Comparison of ENCODE assay signal across 8 cellular contexts in the genomic region with DNA sequence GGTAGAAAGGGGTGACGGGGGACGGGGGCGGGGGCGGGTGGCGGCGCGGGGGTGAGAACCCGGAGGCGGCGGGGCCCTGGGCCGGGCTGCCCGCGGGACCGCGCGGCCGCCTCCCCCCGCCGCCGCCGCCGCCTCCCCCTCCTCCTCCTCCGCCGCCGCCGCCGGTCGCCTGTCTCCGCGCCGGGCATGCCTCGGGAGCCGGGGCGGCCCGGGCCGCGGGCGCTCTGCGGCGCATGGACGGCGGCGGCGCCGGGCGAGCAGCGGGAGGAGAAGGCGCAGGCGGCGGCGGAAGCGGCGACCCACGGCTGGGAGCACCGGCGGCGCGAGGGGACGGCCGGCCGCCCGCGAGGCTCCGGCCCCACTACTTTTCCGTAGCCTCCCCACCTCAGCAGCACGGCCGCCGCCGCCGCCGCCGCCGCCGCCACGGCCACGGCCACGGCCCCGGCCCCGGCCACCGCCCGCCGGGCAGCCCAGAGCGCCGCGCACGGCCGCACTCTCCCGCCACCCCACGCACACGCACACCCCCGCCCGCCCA. TPM values are rescaled to one million over a fixed set of nuclear protein-coding genes. Genes with fewer than 3 reads are reported as not detected.
DNase-seq lines count a peak whose midpoint lies in the region; ATAC-seq and TF ChIP-seq lines count a peak whose summit lies in the region.

Gene NPAS3 (plus strand): TSS at position 161 of the 535 bp plus-strand sequence.

- H3K36me3 ChIP-seq in CD8-positive, alpha-beta memory T cell (ENCODE audit: insufficient read depth, low read length), result no peaks in the 10 kb centered on the region
- no peaks in the 10 kb centered on the region for H3K36me3 ChIP-seq in HEK293 (ENCODE audit: control insufficient read depth in 2 of 2, insufficient read depth in 1 of 2, low read length in 2 of 2)
- H3K36me3 ChIP-seq in iPS DF 6.9 (ENCODE audit: control insufficient read depth, insufficient read depth, low read length), result no peaks in the 10 kb centered on the region
- no peaks in the 10 kb centered on the region for H3K36me3 ChIP-seq in skeletal muscle tissue (ENCODE audit: control insufficient read depth in 3 of 3, insufficient read depth in 3 of 3, low read length in 3 of 3)

- peak within 1 kb of the TSS; percentile 24 to 84 (median 75) for H3K4me3 Mint-ChIP-seq in CD8-positive, alpha-beta memory T cell
- H3K4me3 Mint-ChIP-seq in activated naive CD8-positive, alpha-beta T cell treated with anti-CD3 and anti-CD28 coated beads, Interleukin-2, amount 50 U/mL, for 24 hours, result peak within 1 kb of the TSS; percentile 75

- H3K4me1 ChIP-seq in CD8-positive, alpha-beta memory T cell (ENCODE audit: insufficient read depth, low read length), result peaks cover 4% of the 10 kb centered on the region
- peaks cover 23% of the 10 kb centered on the region for H3K4me1 ChIP-seq in HEK293 (ENCODE audit: control insufficient read depth, insufficient read depth, low read length)
- H3K4me1 ChIP-seq in iPS DF 6.9 (ENCODE audit: control insufficient read depth, insufficient read depth, low read length), result peaks cover 3% of the 10 kb centered on the region; the same call in 1 of the 2 replicates
- H3K4me1 ChIP-seq in skeletal muscle tissue (ENCODE audit: control insufficient read depth in 3 of 3, insufficient read depth in 3 of 3, low read length in 3 of 3), result peaks cover 6 to 24% (median 13%) of the 10 kb centered on the region in 3 donors

- H3K9me3 Mint-ChIP-seq in CD8-positive, alpha-beta memory T cell, result peaks cover 0 to 10% (median 5%) of the 10 kb centered on the region in 5 donors
- no peaks in the 10 kb centered on the region for H3K9me3 Mint-ChIP-seq in activated naive CD8-positive, alpha-beta T cell treated with anti-CD3 and anti-CD28 coated beads, Interleukin-2, amount 50 U/mL, for 24 hours

- H3K27ac ChIP-seq in CD8-positive, alpha-beta memory T cell (ENCODE audit: low read depth, low read length), result no peak within 1 kb of the TSS
- H3K27ac ChIP-seq in HEK293 (ENCODE audit: extremely low read depth, low read depth, low read length) (peak within 1 kb of the TSS; percentile 90), iPS DF 6.9 (ENCODE audit: low read length) (no peak within 1 kb of the TSS), skeletal muscle tissue (ENCODE audit: low read depth, low read length) (peak within 1 kb of the TSS; percentile 56)

- peaks cover 3% of the 10 kb centered on the region for H3K27me3 ChIP-seq in CD8-positive, alpha-beta memory T cell (ENCODE audit: insufficient read depth, low read length, poor library complexity, severe bottlenecking)
- H3K27me3 ChIP-seq in iPS DF 6.9 (ENCODE audit: control insufficient read depth, insufficient read depth, low read length) (peaks cover 24% of the 10 kb centered on the region), skeletal muscle tissue (ENCODE audit: control insufficient read depth in 3 of 3, insufficient read depth in 3 of 3, low read length in 3 of 3) (peaks cover 0 to 27% (median 18%) of the 10 kb centered on the region in 3 donors)

- POLR2A ChIA-PET in CD8-positive, alpha-beta memory T cell (lab: Charles Lee), result no interaction called here
- POLR2A ChIA-PET in HEK293 (lab: Yijun Ruan, JAX), result interaction anchor here (1.0 kb wide), 1 partner anchor 862 kb away, joined by 3 read pairs; the partner anchor contains the start of gene ARHGAP5

- peak within 1 kb of the TSS; percentile 43 to 68 (median 62) for H3K9ac ChIP-seq in skeletal muscle tissue (ENCODE audit: low read depth in 1 of 3, low read length in 3 of 3)

- WGBS in iPS DF 6.9 (ENCODE audit: insufficient coverage, insufficient read length), result no CpG with 5 or more reads among the region's 92 CpGs

- no peak for DNase-seq in CD8-positive, alpha-beta memory T cell
- DNase-seq in activated naive CD8-positive, alpha-beta T cell treated with anti-CD3 and anti-CD28 coated beads, Interleukin-2, amount 50 U/mL, for 24 hours, result no peak
- no peak for DNase-seq in iPS DF 6.9 (ENCODE audit: low read depth, low spot score)
- no peak for DNase-seq in G401 (ENCODE audit: low spot score)
- no peak for DNase-seq in OCI-M2 (lab: John Stamatoyannopoulos, UW; ENCODE audit: unreplicated experiment)

- CTCF ChIA-PET in CD8-positive, alpha-beta memory T cell (lab: Charles Lee), result no interaction called here
- CTCF ChIA-PET in HEK293 (lab: Yijun Ruan, JAX), result interaction anchor here (0.7 to 1.1 kb wide), 2 partner anchors 119 to 384 kb away, joined by 5 read pairs; no protein-coding TSS in a partner anchor

- H3K4me3 ChIP-seq in CD8-positive, alpha-beta memory T cell (ENCODE audit: low read length), result no peak within 1 kb of the TSS
- H3K4me3 ChIP-seq in HEK293 (ENCODE audit: low read depth, low read length) (peak within 1 kb of the TSS; percentile 65), iPS DF 6.9 (ENCODE audit: low read length) (peak within 1 kb of the TSS; percentile 47; the same call in 1 of the 2 replicates), skeletal muscle tissue (ENCODE audit: low read length in 3 of 3) (peak within 1 kb of the TSS; percentile 61 to 75 (median 61))

- H3K27ac Mint-ChIP-seq in CD8-positive, alpha-beta memory T cell, result peak within 1 kb of the TSS in 1 of 8 donors; percentile 17
- no peak within 1 kb of the TSS for H3K27ac Mint-ChIP-seq in activated naive CD8-positive, alpha-beta T cell treated with anti-CD3 and anti-CD28 coated beads, Interleukin-2, amount 50 U/mL, for 24 hours

- H3K36me3 Mint-ChIP-seq in CD8-positive, alpha-beta memory T cell, result no peaks in the 10 kb centered on the region
- H3K36me3 Mint-ChIP-seq in activated naive CD8-positive, alpha-beta T cell treated with anti-CD3 and anti-CD28 coated beads, Interleukin-2, amount 50 U/mL, for 24 hours (ENCODE audit: low read depth), result no peaks in the 10 kb centered on the region

- ATAC-seq in activated naive CD8-positive, alpha-beta T cell treated with anti-CD3 and anti-CD28 coated beads, Interleukin-2, amount 50 U/mL, for 24 hours, result no peak
- ATAC-seq in GM21825 (IDR thresholded peaks at IDR 0.05; ENCODE audit: unreplicated experiment), result no peak

- no peaks in the 10 kb centered on the region for H3K9me3 ChIP-seq in CD8-positive, alpha-beta memory T cell (ENCODE audit: low read length)
- H3K9me3 ChIP-seq in HEK293 (ENCODE audit: control insufficient read depth, insufficient read depth, low read depth, low read length), result no peaks in the 10 kb centered on the region
- no peaks in the 10 kb centered on the region for H3K9me3 ChIP-seq in iPS DF 6.9 (ENCODE audit: control insufficient read depth, insufficient read depth, low read length)
- no peaks in the 10 kb centered on the region for H3K9me3 ChIP-seq in skeletal muscle tissue (ENCODE audit: control insufficient read depth in 3 of 3, low read length in 3 of 3)

- in situ Hi-C loops in G401 (cut with HindIII; ENCODE audit: low sequenced_read_pairs), result no loop called here

- H3K4me1 Mint-ChIP-seq in CD8-positive, alpha-beta memory T cell, result peaks cover 8 to 12% (median 9%) of the 10 kb centered on the region in 3 donors
- H3K4me1 Mint-ChIP-seq in activated naive CD8-positive, alpha-beta T cell treated with anti-CD3 and anti-CD28 coated beads, Interleukin-2, amount 50 U/mL, for 24 hours, result peaks cover 7% of the 10 kb centered on the region

- no peak for TF ChIP-seq CTCF in HEK293 (tag by site-specific recombination; IDR thresholded peaks at IDR 0.05)

- H3K27me3 Mint-ChIP-seq in CD8-positive, alpha-beta memory T cell, result peaks cover 37 to 63% of the 10 kb centered on the region in 2 donors
- peaks cover 77% of the 10 kb centered on the region for H3K27me3 Mint-ChIP-seq in activated naive CD8-positive, alpha-beta T cell treated with anti-CD3 and anti-CD28 coated beads, Interleukin-2, amount 50 U/mL, for 24 hours

TF ChIP-seq in HEK293, 187 proteins besides CTCF, POLR2A, EP300 and RAD21:
- no peak for TF ChIP-seq ZNF433 (tag by site-specific recombination; IDR thresholded peaks at IDR 0.05; ENCODE audit: low read depth)
- TF ChIP-seq WT1 (tag by site-specific recombination; IDR thresholded peaks at IDR 0.05), result no peak
- TF ChIP-seq TRIM28 (IDR thresholded peaks at IDR 0.05; ENCODE audit: borderline replicate concordance, low read length), result no peak
- TF ChIP-seq ZNF585B (tag by site-specific recombination; IDR thresholded peaks at IDR 0.05), result no peak
- TF ChIP-seq ZNF670 (tag by site-specific recombination; IDR thresholded peaks at IDR 0.05; ENCODE audit: low read depth), result no peak
- no peak for TF ChIP-seq ZNF394 (tag by site-specific recombination; IDR thresholded peaks at IDR 0.05; ENCODE audit: borderline replicate concordance)
- no peak for TF ChIP-seq ZNF302 (tag by site-specific recombination; IDR thresholded peaks at IDR 0.05; ENCODE audit: low read depth)
- no peak for TF ChIP-seq ZNF138 (tag by site-specific recombination; IDR thresholded peaks at IDR 0.05; ENCODE audit: borderline replicate concordance)
- TF ChIP-seq ZNF747 (tag by site-specific recombination; IDR thresholded peaks at IDR 0.05), result no peak
- TF ChIP-seq, protein P1, sequence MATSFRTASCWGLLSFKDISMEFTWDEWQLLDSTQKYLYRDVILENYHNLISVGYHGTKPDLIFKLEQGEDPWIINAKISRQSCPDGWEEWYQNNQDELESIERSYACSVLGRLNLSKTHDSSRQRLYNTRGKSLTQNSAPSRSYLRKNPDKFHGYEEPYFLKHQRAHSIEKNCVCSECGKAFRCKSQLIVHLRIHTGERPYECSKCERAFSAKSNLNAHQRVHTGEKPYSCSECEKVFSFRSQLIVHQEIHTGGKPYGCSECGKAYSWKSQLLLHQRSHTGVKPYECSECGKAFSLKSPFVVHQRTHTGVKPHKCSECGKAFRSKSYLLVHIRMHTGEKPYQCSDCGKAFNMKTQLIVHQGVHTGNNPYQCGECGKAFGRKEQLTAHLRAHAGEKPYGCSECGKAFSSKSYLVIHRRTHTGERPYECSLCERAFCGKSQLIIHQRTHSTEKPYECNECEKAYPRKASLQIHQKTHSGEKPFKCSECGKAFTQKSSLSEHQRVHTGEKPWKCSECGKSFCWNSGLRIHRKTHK (tag by site-specific recombination; IDR thresholded peaks at IDR 0.05), result no peak
TF ChIP-seq in HEK293: peak in this region for 0.

RNA-seq across cellular contexts. Expression of gene NPAS3, which starts in this region (rescaled TPM):
- total RNA-seq in CD8-positive, alpha-beta memory T cell, result not detected
- not detected for polyA plus RNA-seq in CD8-positive, alpha-beta memory T cell
- total RNA-seq in skeletal muscle tissue, result 9.9 TPM
- total RNA-seq in G401 (2014; rRNA removed; shearing (Covaris generic)), result not detected in 2 replicates

Comparison
In these comparisons a context has a peak if more than half of its experiments do, and no peak if none do; other contexts are left out.
1. H3K27ac ChIP-seq: peak in HEK293 (single experiment) and skeletal muscle tissue (single experiment); none in CD8-positive, alpha-beta memory T cell (single experiment) and iPS DF 6.9 (single experiment).